8 cellular contexts compared by ENCODE assay signal in genomic region chr7:83976302-83976701, GRCh38.
DNase-seq lines count a peak whose midpoint lies in the region; ATAC-seq and TF ChIP-seq lines count a peak whose summit lies in the region.

No MANE protein-coding gene starts in this region.

- no peaks in the 10 kb centered on the region for H3K27me3 ChIP-seq in PC-9 (ENCODE audit: insufficient read depth, low read depth)

- peak; percentile 33 to 54 for DNase-seq in NCI-H2081 (lab: John Stamatoyannopoulos, UW)
- DNase-seq in NCI-H2081 treated with DMSO at 0.1 percent for 48 hours (lab: John Stamatoyannopoulos, UW), result no peak
- DNase-seq in PC-9, result peak in 1 of 2 experiments; percentile 35
- DNase-seq in erythroblast (lab: John Stamatoyannopoulos, UW), result peak; percentile 2 to 55
- DNase-seq in pons (ENCODE audit: low spot score), result peak; percentile 54
- DNase-seq in UCSD-AML1 (lab: John Stamatoyannopoulos, UW; ENCODE audit: unreplicated experiment), result no peak

- CTCF ChIA-PET in PC-9 (lab: Charles Lee), result interaction anchor here (0.6 kb wide), 1 partner anchor 455 kb away, joined by 3 read pairs; no protein-coding TSS in a partner anchor

- no peak overlapping the region for H3K27ac ChIP-seq in PC-9

- H3K9me3 ChIP-seq in PC-9 (ENCODE audit: insufficient read depth, low read depth), result no peaks in the 10 kb centered on the region

- ATAC-seq in GM21390 (IDR thresholded peaks at IDR 0.05; ENCODE audit: unreplicated experiment) (peak; percentile 94), HG03558 (IDR thresholded peaks at IDR 0.05; ENCODE audit: extremely low read depth, unreplicated experiment) (peak; percentile 72)

- H3K79me2 ChIP-seq in PC-9 (ENCODE audit: low read depth), result no peaks in the 10 kb centered on the region

- peak; percentile 83 for TF ChIP-seq CTCF in PC-9 (conservative IDR thresholded peaks at IDR 0.05)

- H2AFZ ChIP-seq in PC-9, result no peak overlapping the region

- H3K4me1 ChIP-seq in PC-9 (replicated peaks; ENCODE audit: insufficient read depth), result no peaks in the 10 kb centered on the region

- BruUV-seq in PC-9 (replicated peaks; lab: Mats Ljungman, UMichigan), result no TSS peak

- no peaks in the 10 kb centered on the region for H4K20me1 ChIP-seq in PC-9 (ENCODE audit: insufficient read depth)

- intact Hi-C loops in PC-9 (cut with micrococcal nuclease; ENCODE audit: unreplicated experiment), result loop anchor here (1.0 to 10.0 kb wide), 6 partner anchors 40 to 1047 kb away; no protein-coding TSS in a partner anchor

- no peaks in the 10 kb centered on the region for H3K9me2 ChIP-seq in PC-9 (ENCODE audit: insufficient read depth)

- no peaks in the 10 kb centered on the region for H3K36me3 ChIP-seq in PC-9 (ENCODE audit: low read depth)

- TF ChIP-seq POLR2A in erythroblast (IDR thresholded peaks at IDR 0.05; ENCODE audit: low read length), result no peak

- POLR2A ChIA-PET in PC-9 (lab: Charles Lee; ENCODE audit: unreplicated experiment), result no interaction called here

- H3K4me3 ChIP-seq in PC-9, result no peak overlapping the region

- H3K4me2 ChIP-seq in PC-9, result no peak overlapping the region

- H3F3A ChIP-seq in PC-9 (ENCODE audit: insufficient read depth, low read depth), result no peaks in the 10 kb centered on the region

Comparison
In these comparisons a context has a peak if more than half of its experiments do, and no peak if none do; other contexts are left out.
1. DNase-seq: peak in NCI-H2081 (2 of 2), erythroblast (2 of 2) and pons (single experiment); none in NCI-H2081 treated with DMSO at 0.1 percent for 48 hours (single experiment) and UCSD-AML1 (single experiment).